Comparison of ENCODE assay signal across 9 cellular contexts in genomic region chr20:19886666-19887288, GRCh38.
DNase-seq lines count a peak whose midpoint lies in the region; ATAC-seq and TF ChIP-seq lines count a peak whose summit lies in the region.
"Had no signal": no experiment of that assay in that cellular context is flagged by ENCODE, and none has a peak within 500 bp of the region (broad histone marks: within the 10 kb centered on the region; RNA-seq: fewer than 3 reads in every experiment).

No MANE protein-coding gene starts in this region.

- no peaks in the 10 kb centered on the region for H3K9me3 ChIP-seq in SJCRH30 (replicated peaks)

- peak overlapping the region; percentile 64 for H3K27ac ChIP-seq in C4-2B
- H3K27ac ChIP-seq in SJCRH30: no peak overlapping the region

- H3K36me3 Mint-ChIP-seq in activated T-cell treated with anti-CD3 and anti-CD28 coated beads, Interleukin-2, amount 50 U/mL, for 24 hours (ENCODE audit: low read depth): no peaks in the 10 kb centered on the region

- H3K36me3 ChIP-seq in SJCRH30: no peaks in the 10 kb centered on the region

- no peak overlapping the region for H3K27ac Mint-ChIP-seq in activated T-cell treated with anti-CD3 and anti-CD28 coated beads, Interleukin-2, amount 50 U/mL, for 24 hours

- no peak for TF ChIP-seq CTCF in C4-2B (conservative IDR thresholded peaks at IDR 0.05)
- peak; percentile 24 for TF ChIP-seq CTCF in fibroblast of the aortic adventitia (IDR thresholded peaks at IDR 0.05; ENCODE audit: insufficient read depth, low read length)
- TF ChIP-seq CTCF in GM13976 (IDR thresholded peaks at IDR 0.05; ENCODE audit: borderline replicate concordance, control extremely low read depth, extremely low read depth, insufficient read depth, missing control alignments): no peak

- peaks cover 25% of the 10 kb centered on the region for H3K4me1 ChIP-seq in SJCRH30

- no peaks in the 10 kb centered on the region for H3K4me1 Mint-ChIP-seq in activated T-cell treated with anti-CD3 and anti-CD28 coated beads, Interleukin-2, amount 50 U/mL, for 24 hours (ENCODE audit: low read depth)

- H3K4me3 Mint-ChIP-seq in activated T-cell treated with anti-CD3 and anti-CD28 coated beads, Interleukin-2, amount 50 U/mL, for 24 hours: no peak overlapping the region
- H3K4me3 Mint-ChIP-seq: activated T-cell treated with anti-CD3 and anti-CD28 coated beads, Interleukin-2, amount 50 U/mL, for 4 hours had no signal

- DNase-seq in SJCRH30: peak in 1 of 2 experiments; percentile 44
- DNase-seq in fibroblast of the aortic adventitia (ENCODE audit: low read depth): no peak
- peak; percentile 69 for DNase-seq in pons (ENCODE audit: low spot score)
- no peak for DNase-seq in GM13976 (ENCODE audit: low spot score)
- no peak for DNase-seq in activated T-cell treated with anti-CD3 and anti-CD28 coated beads, Interleukin-2, amount 50 U/mL, for 24 hours
- DNase-seq: activated T-cell treated with anti-CD3 and anti-CD28 coated beads, Interleukin-2, amount 50 U/mL, for 4 hours had no signal

- ATAC-seq in GM21786 (IDR thresholded peaks at IDR 0.05; ENCODE audit: unreplicated experiment) (no peak), HG03460 (IDR thresholded peaks at IDR 0.05; ENCODE audit: unreplicated experiment) (no peak)
- ATAC-seq: activated T-cell treated with anti-CD3 and anti-CD28 coated beads, Interleukin-2, amount 50 U/mL, for 4 hours had no signal

- H3K9me3 Mint-ChIP-seq in activated T-cell treated with anti-CD3 and anti-CD28 coated beads, Interleukin-2, amount 50 U/mL, for 24 hours: no peaks in the 10 kb centered on the region
- H3K9me3 Mint-ChIP-seq: activated T-cell treated with anti-CD3 and anti-CD28 coated beads, Interleukin-2, amount 50 U/mL, for 4 hours had no signal

- H3K4me3 ChIP-seq in SJCRH30 (peak overlapping the region; percentile 41; the same call in 1 of the 2 replicates), fibroblast of the aortic adventitia (ENCODE audit: low read depth, low read length) (no peak overlapping the region)

- peaks cover 33% of the 10 kb centered on the region for H3K27me3 Mint-ChIP-seq in activated T-cell treated with anti-CD3 and anti-CD28 coated beads, Interleukin-2, amount 50 U/mL, for 24 hours

- in situ Hi-C loops in GM13976 (cut with MboI; ENCODE audit: low sequenced_read_pairs, unreplicated experiment): no loop called here

- H3K27me3 ChIP-seq in SJCRH30: no peaks in the 10 kb centered on the region
